ENCODE assay signal across 2 cellular contexts in the genomic region with DNA sequence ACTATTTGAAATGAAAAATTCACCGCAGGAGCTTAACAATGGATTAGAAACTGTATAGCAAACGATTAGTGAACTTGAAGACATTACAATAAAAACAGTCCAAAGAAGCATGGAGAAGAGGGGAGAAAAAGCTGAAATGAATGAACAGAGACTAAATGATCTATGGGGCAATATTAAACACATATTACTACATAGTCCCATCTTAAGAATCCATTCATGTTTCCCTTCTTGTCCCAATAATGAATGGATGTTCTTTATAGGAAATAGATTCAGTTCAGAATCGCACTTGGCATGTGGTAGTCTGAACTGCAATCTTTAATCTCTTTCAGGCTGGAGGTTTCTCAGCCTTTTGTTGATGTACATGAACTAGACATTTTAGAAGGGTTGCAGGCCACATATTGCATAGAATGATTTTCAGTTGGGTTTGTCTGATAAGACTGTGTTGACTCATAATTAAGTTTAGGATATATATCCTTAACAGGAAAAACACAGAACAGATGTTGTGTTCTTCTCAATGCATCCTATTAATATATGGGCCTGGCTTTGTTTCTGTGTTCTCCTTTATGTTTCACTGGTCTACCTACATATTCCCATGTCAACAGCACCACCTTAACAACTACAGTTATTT.
A peak's percentile ranks its signal among the peaks of the same experiment; 100 is the strongest.
TF ChIP-seq lines count a peak whose summit lies in the region.

No MANE protein-coding gene starts in this region.

TF ChIP-seq in A549, 52 proteins besides CTCF, POLR2A, EP300 and RAD21 (continued from another document):
- TF ChIP-seq USF2 (IDR thresholded peaks at IDR 0.05) (no peak), REST (IDR thresholded peaks at IDR 0.05) (no peak), HOXA7 (CRISPR knock-in tag; IDR thresholded peaks at IDR 0.05) (no peak), EHMT2 (IDR thresholded peaks at IDR 0.05; ENCODE audit: low read depth) (no peak)

TF ChIP-seq in SK-N-SH, 30 proteins besides CTCF, POLR2A, EP300 and RAD21:
- TF ChIP-seq ZBTB33 (IDR thresholded peaks at IDR 0.05; ENCODE audit: borderline replicate concordance, low read depth) (no peak), RXRA (IDR thresholded peaks at IDR 0.05; ENCODE audit: borderline replicate concordance, low read depth) (no peak), YY1 (IDR thresholded peaks at IDR 0.05; ENCODE audit: low read depth) (no peak), IRF3 (IDR thresholded peaks at IDR 0.05; ENCODE audit: low read depth, low read length) (no peak), TAF1 (IDR thresholded peaks at IDR 0.05; ENCODE audit: borderline replicate concordance, low read depth, low read length) (no peak), CHD2 (IDR thresholded peaks at IDR 0.05; ENCODE audit: low read length, partially characterized antibody) (peak; percentile 15), MXI1 (IDR thresholded peaks at IDR 0.05; ENCODE audit: low read depth, low read length) (peak; percentile 18; the same call in 1 of the 2 replicates), GATA2 (CRISPR knock-in tag; IDR thresholded peaks at IDR 0.05) (peak; percentile 63), TCF12 (IDR thresholded peaks at IDR 0.05) (0 out of 2 replicates have a peak, but pooled peaks have one; percentile 21), REST (IDR thresholded peaks at IDR 0.05; ENCODE audit: low read depth, low read length) (no peak), EZH2phosphoT487 (IDR thresholded peaks at IDR 0.05; ENCODE audit: borderline replicate concordance, low read depth) (no peak), NRF1 (IDR thresholded peaks at IDR 0.05; ENCODE audit: low read depth, low read length) (no peak), SIN3A (IDR thresholded peaks at IDR 0.05; ENCODE audit: borderline replicate concordance, low read depth, low read length) (no peak)
